ENCODE assay signal across 24 cellular contexts in genomic region chrX:4110964-4111363, GRCh38.
"Had no signal": no experiment of that assay in that cellular context is flagged by ENCODE, and none has a peak within 500 bp of the region (broad histone marks: within the 10 kb centered on the region; RNA-seq: fewer than 3 reads in every experiment).

No MANE protein-coding gene starts in this region.

- ATAC-seq: activated CD8-positive, alpha-beta T cell treated with anti-CD3 and anti-CD28 coated beads for 36 hours; activated naive CD8-positive, alpha-beta T cell treated with anti-CD3 and anti-CD28 coated beads, Interleukin-2, amount 50 U/mL, for 24 hours; activated T-cell treated with anti-CD3 and anti-CD28 coated beads, Interleukin-2, amount 50 U/mL, for 4 hours; activated T-helper 17 cell treated with anti-CD3 and anti-CD28 coated beads, Interleukin-2, amount 50 U/mL, for 72 hours; esophagus mucosa; heart left ventricle; left ventricle myocardium superior; psoas muscle; stimulated activated effector memory CD8-positive, alpha-beta T cell treated with anti-CD3 and anti-CD28 coated beads, Interleukin-12 subunit alpha, Interleukin-12 subunit beta, amount 100 ng/mL, for 72 hours had no signal

- DNase-seq: activated CD4-positive, alpha-beta T cell treated with anti-CD3 and anti-CD28 coated beads, Interleukin-2, amount 10 ng/mL, durations not matched to agents 24 days and 14 days; activated CD4-positive, CD25-positive, alpha-beta regulatory T cell treated with anti-CD3 and anti-CD28 coated beads, Interleukin-2, amount 50 U/mL, for 72 hours; activated CD8-positive, alpha-beta T cell treated with anti-CD3 and anti-CD28 coated beads for 36 hours; activated naive CD8-positive, alpha-beta T cell treated with anti-CD3 and anti-CD28 coated beads, Interleukin-2, amount 50 U/mL, for 24 hours; activated T-cell treated with anti-CD3 and anti-CD28 coated beads, Interleukin-2, amount 50 U/mL, for 4 hours; amygdala; central memory CD4-positive, alpha-beta T cell; foreskin fibroblast; heart left ventricle; islet precursor cell; left ventricle myocardium superior; naive B cell; occipital lobe; psoas muscle; sigmoid colon; small intestine; stimulated activated CD4-positive, alpha-beta T cell treated with anti-CD3 and anti-CD28 coated beads, Interleukin-4, amount 100 ng/mL, for 24 hours; trophoblast cell; uterus had no signal

- FAIRE-seq: small intestine had no signal

- H3K4me3 ChIP-seq: breast epithelium, heart left ventricle, psoas muscle, sigmoid colon, thoracic aorta, uterus had no signal
